ENCODE assay signal across 1 cellular context in the genomic region with DNA sequence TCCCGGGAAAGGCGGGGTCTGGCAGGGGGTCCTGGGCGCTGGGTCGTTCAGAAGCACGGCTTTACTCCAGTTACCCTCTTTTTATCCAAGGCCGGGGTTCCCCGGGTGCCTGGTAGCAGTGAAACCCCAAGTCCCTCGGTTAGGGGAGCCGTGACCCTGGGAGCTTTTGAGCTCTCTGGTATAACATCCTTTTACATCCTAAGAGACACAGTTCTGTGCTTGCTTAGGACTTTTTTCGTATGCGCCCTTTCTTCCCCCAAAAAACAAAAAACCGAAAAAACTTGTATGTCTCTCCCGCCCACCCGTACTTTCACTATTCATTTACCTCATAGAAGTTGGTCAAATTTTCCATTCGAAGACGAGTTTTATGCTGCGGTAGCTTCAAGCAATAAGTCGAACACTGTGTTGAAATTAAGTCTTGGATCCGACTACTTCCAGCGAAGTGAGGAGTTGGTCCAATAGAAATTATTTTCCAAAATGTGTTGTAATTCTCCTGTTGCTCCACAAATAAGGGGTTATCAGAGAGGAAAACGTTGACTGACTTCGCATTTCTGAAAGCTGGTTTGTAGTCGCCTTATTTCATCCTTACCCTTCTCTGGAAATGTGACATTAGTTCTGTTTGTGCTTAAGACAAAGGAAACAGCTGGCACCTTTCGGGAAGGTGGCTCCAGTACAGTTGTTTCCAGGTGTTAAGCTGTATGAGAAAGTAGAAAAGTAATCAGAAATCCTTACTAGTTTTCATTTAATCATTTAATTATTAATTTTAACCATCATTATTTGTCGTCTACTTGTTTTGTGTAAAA.
TF ChIP-seq lines count a peak whose summit lies in the region.

No MANE protein-coding gene starts in this region.

TF ChIP-seq in GM12878, 131 proteins besides CTCF, POLR2A, EP300 and RAD21 (continued from another document and continues in another):
- no peak for TF ChIP-seq SIX5 (IDR thresholded peaks at IDR 0.05; ENCODE audit: low read depth, low read length, severe bottlenecking)
- peak; percentile 89 for TF ChIP-seq NFIC (IDR thresholded peaks at IDR 0.05; ENCODE audit: low read depth, low read length)
- TF ChIP-seq, protein P1, sequence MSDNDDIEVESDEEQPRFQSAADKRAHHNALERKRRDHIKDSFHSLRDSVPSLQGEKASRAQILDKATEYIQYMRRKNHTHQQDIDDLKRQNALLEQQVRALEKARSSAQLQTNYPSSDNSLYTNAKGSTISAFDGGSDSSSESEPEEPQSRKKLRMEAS (IDR thresholded peaks at IDR 0.05; ENCODE audit: low read depth, low read length): no peak
- TF ChIP-seq SIN3A (IDR thresholded peaks at IDR 0.05; ENCODE audit: low read depth, low read length): 0 out of 2 replicates have a peak, but pooled peaks have one; percentile 16
- TF ChIP-seq, protein P2, sequence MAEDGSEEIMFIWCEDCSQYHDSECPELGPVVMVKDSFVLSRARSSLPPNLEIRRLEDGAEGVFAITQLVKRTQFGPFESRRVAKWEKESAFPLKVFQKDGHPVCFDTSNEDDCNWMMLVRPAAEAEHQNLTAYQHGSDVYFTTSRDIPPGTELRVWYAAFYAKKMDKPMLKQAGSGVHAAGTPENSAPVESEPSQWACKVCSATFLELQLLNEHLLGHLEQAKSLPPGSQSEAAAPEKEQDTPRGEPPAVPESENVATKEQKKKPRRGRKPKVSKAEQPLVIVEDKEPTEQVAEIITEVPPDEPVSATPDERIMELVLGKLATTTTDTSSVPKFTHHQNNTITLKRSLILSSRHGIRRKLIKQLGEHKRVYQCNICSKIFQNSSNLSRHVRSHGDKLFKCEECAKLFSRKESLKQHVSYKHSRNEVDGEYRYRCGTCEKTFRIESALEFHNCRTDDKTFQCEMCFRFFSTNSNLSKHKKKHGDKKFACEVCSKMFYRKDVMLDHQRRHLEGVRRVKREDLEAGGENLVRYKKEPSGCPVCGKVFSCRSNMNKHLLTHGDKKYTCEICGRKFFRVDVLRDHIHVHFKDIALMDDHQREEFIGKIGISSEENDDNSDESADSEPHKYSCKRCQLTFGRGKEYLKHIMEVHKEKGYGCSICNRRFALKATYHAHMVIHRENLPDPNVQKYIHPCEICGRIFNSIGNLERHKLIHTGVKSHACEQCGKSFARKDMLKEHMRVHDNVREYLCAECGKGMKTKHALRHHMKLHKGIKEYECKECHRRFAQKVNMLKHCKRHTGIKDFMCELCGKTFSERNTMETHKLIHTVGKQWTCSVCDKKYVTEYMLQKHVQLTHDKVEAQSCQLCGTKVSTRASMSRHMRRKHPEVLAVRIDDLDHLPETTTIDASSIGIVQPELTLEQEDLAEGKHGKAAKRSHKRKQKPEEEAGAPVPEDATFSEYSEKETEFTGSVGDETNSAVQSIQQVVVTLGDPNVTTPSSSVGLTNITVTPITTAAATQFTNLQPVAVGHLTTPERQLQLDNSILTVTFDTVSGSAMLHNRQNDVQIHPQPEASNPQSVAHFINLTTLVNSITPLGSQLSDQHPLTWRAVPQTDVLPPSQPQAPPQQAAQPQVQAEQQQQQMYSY (CRISPR knock-in tag; IDR thresholded peaks at IDR 0.05): no peak
- TF ChIP-seq ZNF622 (IDR thresholded peaks at IDR 0.05): no peak
- TF ChIP-seq, protein P3, sequence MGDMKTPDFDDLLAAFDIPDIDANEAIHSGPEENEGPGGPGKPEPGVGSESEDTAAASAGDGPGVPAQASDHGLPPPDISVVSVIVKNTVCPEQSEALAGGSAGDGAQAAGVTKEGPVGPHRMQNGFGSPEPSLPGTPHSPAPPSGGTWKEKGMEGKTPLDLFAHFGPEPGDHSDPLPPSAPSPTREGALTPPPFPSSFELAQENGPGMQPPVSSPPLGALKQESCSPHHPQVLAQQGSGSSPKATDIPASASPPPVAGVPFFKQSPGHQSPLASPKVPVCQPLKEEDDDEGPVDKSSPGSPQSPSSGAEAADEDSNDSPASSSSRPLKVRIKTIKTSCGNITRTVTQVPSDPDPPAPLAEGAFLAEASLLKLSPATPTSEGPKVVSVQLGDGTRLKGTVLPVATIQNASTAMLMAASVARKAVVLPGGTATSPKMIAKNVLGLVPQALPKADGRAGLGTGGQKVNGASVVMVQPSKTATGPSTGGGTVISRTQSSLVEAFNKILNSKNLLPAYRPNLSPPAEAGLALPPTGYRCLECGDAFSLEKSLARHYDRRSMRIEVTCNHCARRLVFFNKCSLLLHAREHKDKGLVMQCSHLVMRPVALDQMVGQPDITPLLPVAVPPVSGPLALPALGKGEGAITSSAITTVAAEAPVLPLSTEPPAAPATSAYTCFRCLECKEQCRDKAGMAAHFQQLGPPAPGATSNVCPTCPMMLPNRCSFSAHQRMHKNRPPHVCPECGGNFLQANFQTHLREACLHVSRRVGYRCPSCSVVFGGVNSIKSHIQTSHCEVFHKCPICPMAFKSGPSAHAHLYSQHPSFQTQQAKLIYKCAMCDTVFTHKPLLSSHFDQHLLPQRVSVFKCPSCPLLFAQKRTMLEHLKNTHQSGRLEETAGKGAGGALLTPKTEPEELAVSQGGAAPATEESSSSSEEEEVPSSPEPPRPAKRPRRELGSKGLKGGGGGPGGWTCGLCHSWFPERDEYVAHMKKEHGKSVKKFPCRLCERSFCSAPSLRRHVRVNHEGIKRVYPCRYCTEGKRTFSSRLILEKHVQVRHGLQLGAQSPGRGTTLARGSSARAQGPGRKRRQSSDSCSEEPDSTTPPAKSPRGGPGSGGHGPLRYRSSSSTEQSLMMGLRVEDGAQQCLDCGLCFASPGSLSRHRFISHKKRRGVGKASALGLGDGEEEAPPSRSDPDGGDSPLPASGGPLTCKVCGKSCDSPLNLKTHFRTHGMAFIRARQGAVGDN (IDR thresholded peaks at IDR 0.05): no peak
- TF ChIP-seq, protein P4, sequence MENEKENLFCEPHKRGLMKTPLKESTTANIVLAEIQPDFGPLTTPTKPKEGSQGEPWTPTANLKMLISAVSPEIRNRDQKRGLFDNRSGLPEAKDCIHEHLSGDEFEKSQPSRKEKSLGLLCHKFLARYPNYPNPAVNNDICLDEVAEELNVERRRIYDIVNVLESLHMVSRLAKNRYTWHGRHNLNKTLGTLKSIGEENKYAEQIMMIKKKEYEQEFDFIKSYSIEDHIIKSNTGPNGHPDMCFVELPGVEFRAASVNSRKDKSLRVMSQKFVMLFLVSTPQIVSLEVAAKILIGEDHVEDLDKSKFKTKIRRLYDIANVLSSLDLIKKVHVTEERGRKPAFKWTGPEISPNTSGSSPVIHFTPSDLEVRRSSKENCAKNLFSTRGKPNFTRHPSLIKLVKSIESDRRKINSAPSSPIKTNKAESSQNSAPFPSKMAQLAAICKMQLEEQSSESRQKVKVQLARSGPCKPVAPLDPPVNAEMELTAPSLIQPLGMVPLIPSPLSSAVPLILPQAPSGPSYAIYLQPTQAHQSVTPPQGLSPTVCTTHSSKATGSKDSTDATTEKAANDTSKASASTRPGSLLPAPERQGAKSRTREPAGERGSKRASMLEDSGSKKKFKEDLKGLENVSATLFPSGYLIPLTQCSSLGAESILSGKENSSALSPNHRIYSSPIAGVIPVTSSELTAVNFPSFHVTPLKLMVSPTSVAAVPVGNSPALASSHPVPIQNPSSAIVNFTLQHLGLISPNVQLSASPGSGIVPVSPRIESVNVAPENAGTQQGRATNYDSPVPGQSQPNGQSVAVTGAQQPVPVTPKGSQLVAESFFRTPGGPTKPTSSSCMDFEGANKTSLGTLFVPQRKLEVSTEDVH (IDR thresholded peaks at IDR 0.05; ENCODE audit: low read depth, partially characterized antibody): no peak
- TF ChIP-seq ZZZ3 (IDR thresholded peaks at IDR 0.05; ENCODE audit: control insufficient read depth, insufficient read length, low read depth): no peak
- no peak for TF ChIP-seq MYC (IDR thresholded peaks at IDR 0.05; ENCODE audit: insufficient read depth, insufficient read length, insufficient replicate concordance, low read length, severe bottlenecking)
- TF ChIP-seq, protein P5, sequence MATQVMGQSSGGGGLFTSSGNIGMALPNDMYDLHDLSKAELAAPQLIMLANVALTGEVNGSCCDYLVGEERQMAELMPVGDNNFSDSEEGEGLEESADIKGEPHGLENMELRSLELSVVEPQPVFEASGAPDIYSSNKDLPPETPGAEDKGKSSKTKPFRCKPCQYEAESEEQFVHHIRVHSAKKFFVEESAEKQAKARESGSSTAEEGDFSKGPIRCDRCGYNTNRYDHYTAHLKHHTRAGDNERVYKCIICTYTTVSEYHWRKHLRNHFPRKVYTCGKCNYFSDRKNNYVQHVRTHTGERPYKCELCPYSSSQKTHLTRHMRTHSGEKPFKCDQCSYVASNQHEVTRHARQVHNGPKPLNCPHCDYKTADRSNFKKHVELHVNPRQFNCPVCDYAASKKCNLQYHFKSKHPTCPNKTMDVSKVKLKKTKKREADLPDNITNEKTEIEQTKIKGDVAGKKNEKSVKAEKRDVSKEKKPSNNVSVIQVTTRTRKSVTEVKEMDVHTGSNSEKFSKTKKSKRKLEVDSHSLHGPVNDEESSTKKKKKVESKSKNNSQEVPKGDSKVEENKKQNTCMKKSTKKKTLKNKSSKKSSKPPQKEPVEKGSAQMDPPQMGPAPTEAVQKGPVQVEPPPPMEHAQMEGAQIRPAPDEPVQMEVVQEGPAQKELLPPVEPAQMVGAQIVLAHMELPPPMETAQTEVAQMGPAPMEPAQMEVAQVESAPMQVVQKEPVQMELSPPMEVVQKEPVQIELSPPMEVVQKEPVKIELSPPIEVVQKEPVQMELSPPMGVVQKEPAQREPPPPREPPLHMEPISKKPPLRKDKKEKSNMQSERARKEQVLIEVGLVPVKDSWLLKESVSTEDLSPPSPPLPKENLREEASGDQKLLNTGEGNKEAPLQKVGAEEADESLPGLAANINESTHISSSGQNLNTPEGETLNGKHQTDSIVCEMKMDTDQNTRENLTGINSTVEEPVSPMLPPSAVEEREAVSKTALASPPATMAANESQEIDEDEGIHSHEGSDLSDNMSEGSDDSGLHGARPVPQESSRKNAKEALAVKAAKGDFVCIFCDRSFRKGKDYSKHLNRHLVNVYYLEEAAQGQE (IDR thresholded peaks at IDR 0.05; ENCODE audit: low read depth, low read length): no peak
- no peak for TF ChIP-seq WRNIP1 (IDR thresholded peaks at IDR 0.05; ENCODE audit: borderline replicate concordance, low read depth, low read length)
- no peak for TF ChIP-seq RCOR1 (conservative IDR thresholded peaks at IDR 0.05; ENCODE audit: low read depth, low read length)
- no peak for TF ChIP-seq HDAC2 (IDR thresholded peaks at IDR 0.05)
- TF ChIP-seq FOS (IDR thresholded peaks at IDR 0.05; ENCODE audit: borderline replicate concordance, extremely low read depth, insufficient read length): no peak
- no peak for TF ChIP-seq HCFC1 (IDR thresholded peaks at IDR 0.05; ENCODE audit: low read length)
- TF ChIP-seq SPI1 (IDR thresholded peaks at IDR 0.05; ENCODE audit: borderline replicate concordance, insufficient read depth, low read depth, low read length): no peak
- TF ChIP-seq, protein P6, sequence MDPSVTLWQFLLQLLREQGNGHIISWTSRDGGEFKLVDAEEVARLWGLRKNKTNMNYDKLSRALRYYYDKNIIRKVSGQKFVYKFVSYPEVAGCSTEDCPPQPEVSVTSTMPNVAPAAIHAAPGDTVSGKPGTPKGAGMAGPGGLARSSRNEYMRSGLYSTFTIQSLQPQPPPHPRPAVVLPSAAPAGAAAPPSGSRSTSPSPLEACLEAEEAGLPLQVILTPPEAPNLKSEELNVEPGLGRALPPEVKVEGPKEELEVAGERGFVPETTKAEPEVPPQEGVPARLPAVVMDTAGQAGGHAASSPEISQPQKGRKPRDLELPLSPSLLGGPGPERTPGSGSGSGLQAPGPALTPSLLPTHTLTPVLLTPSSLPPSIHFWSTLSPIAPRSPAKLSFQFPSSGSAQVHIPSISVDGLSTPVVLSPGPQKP (IDR thresholded peaks at IDR 0.05; ENCODE audit: low read depth, low read length): no peak
- peak; percentile 59; the same call in 1 of the 2 replicates for TF ChIP-seq CREB1 (IDR thresholded peaks at IDR 0.05; ENCODE audit: low read depth)
- no peak for TF ChIP-seq RAD51 (IDR thresholded peaks at IDR 0.05)
- TF ChIP-seq STAT3 (IDR thresholded peaks at IDR 0.05; ENCODE audit: low read depth, low read length): no peak
- TF ChIP-seq ZNF217 (IDR thresholded peaks at IDR 0.05): no peak
- TF ChIP-seq SRF (IDR thresholded peaks at IDR 0.05; ENCODE audit: low read depth in 2 of 2, low read length in 2 of 2): no peak
- no peak for TF ChIP-seq ETV6 (conservative IDR thresholded peaks at IDR 0.05 in 1 of 2, IDR thresholded peaks at IDR 0.05 in 1 of 2; ENCODE audit: borderline replicate concordance in 1 of 2, low read depth in 1 of 2)
- TF ChIP-seq, protein P7, sequence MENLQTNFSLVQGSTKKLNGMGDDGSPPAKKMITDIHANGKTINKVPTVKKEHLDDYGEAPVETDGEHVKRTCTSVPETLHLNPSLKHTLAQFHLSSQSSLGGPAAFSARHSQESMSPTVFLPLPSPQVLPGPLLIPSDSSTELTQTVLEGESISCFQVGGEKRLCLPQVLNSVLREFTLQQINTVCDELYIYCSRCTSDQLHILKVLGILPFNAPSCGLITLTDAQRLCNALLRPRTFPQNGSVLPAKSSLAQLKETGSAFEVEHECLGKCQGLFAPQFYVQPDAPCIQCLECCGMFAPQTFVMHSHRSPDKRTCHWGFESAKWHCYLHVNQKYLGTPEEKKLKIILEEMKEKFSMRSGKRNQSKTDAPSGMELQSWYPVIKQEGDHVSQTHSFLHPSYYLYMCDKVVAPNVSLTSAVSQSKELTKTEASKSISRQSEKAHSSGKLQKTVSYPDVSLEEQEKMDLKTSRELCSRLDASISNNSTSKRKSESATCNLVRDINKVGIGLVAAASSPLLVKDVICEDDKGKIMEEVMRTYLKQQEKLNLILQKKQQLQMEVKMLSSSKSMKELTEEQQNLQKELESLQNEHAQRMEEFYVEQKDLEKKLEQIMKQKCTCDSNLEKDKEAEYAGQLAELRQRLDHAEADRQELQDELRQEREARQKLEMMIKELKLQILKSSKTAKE (IDR thresholded peaks at IDR 0.05; ENCODE audit: low read depth, poor library complexity, severe bottlenecking): peak; percentile 45
- TF ChIP-seq YBX1 (IDR thresholded peaks at IDR 0.05): no peak
- peak; percentile 50; the same call in 1 of the 2 replicates for TF ChIP-seq NBN (IDR thresholded peaks at IDR 0.05)
- TF ChIP-seq, protein P8, sequence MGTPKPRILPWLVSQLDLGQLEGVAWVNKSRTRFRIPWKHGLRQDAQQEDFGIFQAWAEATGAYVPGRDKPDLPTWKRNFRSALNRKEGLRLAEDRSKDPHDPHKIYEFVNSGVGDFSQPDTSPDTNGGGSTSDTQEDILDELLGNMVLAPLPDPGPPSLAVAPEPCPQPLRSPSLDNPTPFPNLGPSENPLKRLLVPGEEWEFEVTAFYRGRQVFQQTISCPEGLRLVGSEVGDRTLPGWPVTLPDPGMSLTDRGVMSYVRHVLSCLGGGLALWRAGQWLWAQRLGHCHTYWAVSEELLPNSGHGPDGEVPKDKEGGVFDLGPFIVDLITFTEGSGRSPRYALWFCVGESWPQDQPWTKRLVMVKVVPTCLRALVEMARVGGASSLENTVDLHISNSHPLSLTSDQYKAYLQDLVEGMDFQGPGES (IDR thresholded peaks at IDR 0.05): no peak
- peak; percentile 53; the same call in 1 of the 2 replicates for TF ChIP-seq BMI1 (IDR thresholded peaks at IDR 0.05; ENCODE audit: borderline replicate concordance)
- TF ChIP-seq ASH2L (IDR thresholded peaks at IDR 0.05; ENCODE audit: borderline replicate concordance, low read depth): 0 out of 2 replicates have a peak, but pooled peaks have one; percentile 10
- peak; percentile 43; the same call in 1 of the 2 replicates for TF ChIP-seq CBFB (IDR thresholded peaks at IDR 0.05; ENCODE audit: low read depth)
- TF ChIP-seq CHD2 (IDR thresholded peaks at IDR 0.05; ENCODE audit: borderline replicate concordance, low read depth, low read length): no peak
- TF ChIP-seq BACH1 (IDR thresholded peaks at IDR 0.05; ENCODE audit: borderline replicate concordance): no peak; the same call in 1 of the 2 replicates
- peak; percentile 83 for TF ChIP-seq JUNB (IDR thresholded peaks at IDR 0.05)
